In genomic region chr18:76545433-76546281, GRCh38 we compare ENCODE assay signal across 19 cellular contexts. TPM values are rescaled to one million over a fixed set of nuclear protein-coding genes. Genes with fewer than 3 reads are reported as not detected.
A peak's percentile ranks its signal among the peaks of the same experiment; 100 is the strongest.
DNase-seq lines count a peak whose midpoint lies in the region; ATAC-seq, FAIRE-seq and TF ChIP-seq lines count a peak whose summit lies in the region.
"Had no signal": no experiment of that assay in that cellular context is flagged by ENCODE, and none has a peak within 500 bp of the region (broad histone marks: within the 10 kb centered on the region; RNA-seq: fewer than 3 reads in every experiment).

No MANE protein-coding gene starts in this region.

- peak; percentile 29 for ATAC-seq in lower lobe of right lung
- no peak for ATAC-seq in activated CD4-positive, CD25-positive, alpha-beta regulatory T cell treated with anti-CD3 and anti-CD28 coated beads, Interleukin-2, amount 50 U/mL, for 24 hours
- ATAC-seq in HG03045 (IDR thresholded peaks at IDR 0.05; ENCODE audit: unreplicated experiment), result no peak
- ATAC-seq: left lung had no signal

- no peak for DNase-seq in breast epithelium (ENCODE audit: low spot score in 2 of 2)
- no peak for DNase-seq in MCF 10A (ENCODE audit: unreplicated experiment)
- peak; percentile 51 for DNase-seq in bronchial epithelial cell (ENCODE audit: low read depth)
- DNase-seq in lower lobe of right lung, result no peak
- DNase-seq in HAP-1 (ENCODE audit: low spot score in 2 of 2), result no peak
- no peak for DNase-seq in mucosa of gallbladder (ENCODE audit: low spot score)
- DNase-seq: 8988T; activated CD4-positive, alpha-beta T cell treated with anti-CD3 and anti-CD28 coated beads for 1 hour; activated naive CD4-positive, alpha-beta T cell; CD4-positive, alpha-beta T cell; esophagus squamous epithelium; left lung; MM.1S; naive B cell; NCI-H2081 treated with DMSO at 0.1 percent for 48 hours; NCI-H748 treated with DMSO at 0.1 percent for 48 hours; T-helper 2 cell had no signal

- no peak for TF ChIP-seq CTCF in breast epithelium (IDR thresholded peaks at IDR 0.05)
- TF ChIP-seq CTCF in MCF 10A (IDR thresholded peaks at IDR 0.05; ENCODE audit: unreplicated experiment), result no peak
- TF ChIP-seq CTCF in bronchial epithelial cell (IDR thresholded peaks at IDR 0.05; ENCODE audit: insufficient read depth, low read length, severe bottlenecking), result no peak
- no peak for TF ChIP-seq CTCF in lower lobe of right lung (IDR thresholded peaks at IDR 0.05)

- intact Hi-C loops in breast epithelium (cut with DNase I; ENCODE audit: low total_unique reads) (no loop called here), MCF 10A (cut with micrococcal nuclease) (no loop called here), lower lobe of right lung (cut with DNase I) (no loop called here)

- FAIRE-seq in bronchial epithelial cell (lab: Jason Lieb, UNC), result peak; percentile 13

- no peaks in the 10 kb centered on the region for H3K36me3 Mint-ChIP-seq in MCF 10A (ENCODE audit: insufficient read depth, unreplicated experiment)
- H3K36me3 Mint-ChIP-seq: naive B cell had no signal

- no peaks in the 10 kb centered on the region for H3K4me1 Mint-ChIP-seq in MCF 10A (ENCODE audit: insufficient read depth, unreplicated experiment)
- H3K4me1 Mint-ChIP-seq: naive B cell had no signal

- H3K9me3 ChIP-seq in breast epithelium, result no peaks in the 10 kb centered on the region
- H3K9me3 ChIP-seq in lower lobe of right lung, result no peaks in the 10 kb centered on the region
- no peaks in the 10 kb centered on the region for H3K9me3 ChIP-seq in HAP-1
- H3K9me3 ChIP-seq: esophagus squamous epithelium, left lung had no signal

- H3K4me3 ChIP-seq in breast epithelium (peak overlapping the region in 1 of 3 donors; percentile 33), bronchial epithelial cell (ENCODE audit: low read depth, low read length) (no peak overlapping the region), lower lobe of right lung (no peak overlapping the region), HAP-1 (no peak overlapping the region)
- H3K4me3 ChIP-seq: left lung had no signal

- CTCF ChIA-PET in MCF 10A (lab: Yijun Ruan, JAX), result no interaction called here

- no TSS peak for BruUV-seq in MCF 10A (replicated peaks; lab: Mats Ljungman, UMichigan)

- no peak overlapping the region for H3K27ac Mint-ChIP-seq in MCF 10A (ENCODE audit: low read depth, unreplicated experiment)
- H3K27ac Mint-ChIP-seq: CD4-positive, alpha-beta T cell; naive B cell had no signal

- H3K4me1 ChIP-seq in breast epithelium (no peaks in the 10 kb centered on the region), lower lobe of right lung (peaks cover 8% of the 10 kb centered on the region), HAP-1 (peaks cover 6% of the 10 kb centered on the region)
- H3K4me1 ChIP-seq: esophagus squamous epithelium had no signal

- no peaks in the 10 kb centered on the region for H3K9me3 Mint-ChIP-seq in MCF 10A (ENCODE audit: unreplicated experiment)
- H3K9me3 Mint-ChIP-seq: CD4-positive, alpha-beta T cell; naive B cell had no signal

- H3K36me3 ChIP-seq in breast epithelium (no peaks in the 10 kb centered on the region), bronchial epithelial cell (ENCODE audit: control insufficient read depth, insufficient read depth, low read length) (no peaks in the 10 kb centered on the region), lower lobe of right lung (no peaks in the 10 kb centered on the region), HAP-1 (replicated peaks) (no peaks in the 10 kb centered on the region)
- H3K36me3 ChIP-seq: esophagus squamous epithelium, left lung had no signal

- no peaks in the 10 kb centered on the region for H3K27me3 ChIP-seq in breast epithelium
- H3K27me3 ChIP-seq in bronchial epithelial cell (ENCODE audit: control insufficient read depth, insufficient read depth, low read length), result no peaks in the 10 kb centered on the region
- no peaks in the 10 kb centered on the region for H3K27me3 ChIP-seq in lower lobe of right lung (ENCODE audit: low read depth)
- H3K27me3 ChIP-seq in HAP-1 (ENCODE audit: low read depth), result no peaks in the 10 kb centered on the region
- H3K27me3 ChIP-seq: esophagus squamous epithelium, left lung had no signal

- no peak overlapping the region for H3K4me3 Mint-ChIP-seq in MCF 10A (ENCODE audit: unreplicated experiment)
- H3K4me3 Mint-ChIP-seq: CD4-positive, alpha-beta T cell; naive B cell had no signal

- in situ Hi-C loops in HAP-1 (cut with MboI; ENCODE audit: low sequenced_read_pairs), result no loop called here

- POLR2A ChIA-PET in MCF 10A (lab: Yijun Ruan, JAX), result interaction anchor here (1.1 kb wide), 1 partner anchor 14 kb away, joined by 4 read pairs; no protein-coding TSS in a partner anchor

- no peaks in the 10 kb centered on the region for H3K27me3 Mint-ChIP-seq in MCF 10A (ENCODE audit: insufficient read depth, unreplicated experiment)

- H3K27ac ChIP-seq in breast epithelium, result peak overlapping the region; percentile 40 to 74
- H3K27ac ChIP-seq in lower lobe of right lung, result no peak overlapping the region

- TF ChIP-seq POLR2A in breast epithelium (IDR thresholded peaks at IDR 0.05), result no peak

RNA-seq across cellular contexts. Expression of gene ZNF516, which starts 50.6 kb away (rescaled TPM):
- total RNA-seq in breast epithelium (10 to 100 TPM; 12.0 to 33.4 (median 24.0) TPM), MCF 10A (2022) (28.3 and 40.1 TPM in 2 replicates), bronchial epithelial cell (16.6 and 20.9 TPM in 2 replicates), lower lobe of right lung (28.8 TPM), mucosa of gallbladder (48.5 TPM)

Comparison
In these comparisons a context has a peak if more than half of its experiments do, and no peak if none do; other contexts are left out.
1. ATAC-seq: peak in lower lobe of right lung (2 of 2); none in activated CD4-positive, CD25-positive, alpha-beta regulatory T cell treated with anti-CD3 and anti-CD28 coated beads, Interleukin-2, amount 50 U/mL, for 24 hours (0 of 2) and HG03045 (single experiment).